1 cellular context compared by ENCODE assay signal in the genomic region with DNA sequence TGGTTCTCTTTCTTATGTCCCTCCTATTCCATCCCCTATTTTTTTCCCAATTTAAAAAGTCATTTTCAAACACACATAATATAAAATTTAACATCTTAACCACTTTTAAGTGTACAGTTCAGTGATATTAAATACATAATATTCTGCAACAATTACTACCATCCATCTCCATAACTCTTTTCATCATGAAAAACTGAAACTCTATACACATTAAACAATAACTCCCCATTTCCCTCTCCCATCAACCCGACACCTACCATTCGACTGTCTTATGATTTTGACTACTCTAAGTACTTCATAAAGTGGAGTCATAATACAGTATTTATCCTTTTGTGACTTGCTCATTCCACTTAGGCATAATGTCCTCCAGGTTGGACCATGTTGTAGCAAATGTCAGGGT.
TF ChIP-seq lines count a peak whose summit lies in the region.

No MANE protein-coding gene starts in this region.

TF ChIP-seq in HEK293, 187 proteins besides CTCF, POLR2A, EP300 and RAD21 (continued from another document):
- TF ChIP-seq, protein P1, sequence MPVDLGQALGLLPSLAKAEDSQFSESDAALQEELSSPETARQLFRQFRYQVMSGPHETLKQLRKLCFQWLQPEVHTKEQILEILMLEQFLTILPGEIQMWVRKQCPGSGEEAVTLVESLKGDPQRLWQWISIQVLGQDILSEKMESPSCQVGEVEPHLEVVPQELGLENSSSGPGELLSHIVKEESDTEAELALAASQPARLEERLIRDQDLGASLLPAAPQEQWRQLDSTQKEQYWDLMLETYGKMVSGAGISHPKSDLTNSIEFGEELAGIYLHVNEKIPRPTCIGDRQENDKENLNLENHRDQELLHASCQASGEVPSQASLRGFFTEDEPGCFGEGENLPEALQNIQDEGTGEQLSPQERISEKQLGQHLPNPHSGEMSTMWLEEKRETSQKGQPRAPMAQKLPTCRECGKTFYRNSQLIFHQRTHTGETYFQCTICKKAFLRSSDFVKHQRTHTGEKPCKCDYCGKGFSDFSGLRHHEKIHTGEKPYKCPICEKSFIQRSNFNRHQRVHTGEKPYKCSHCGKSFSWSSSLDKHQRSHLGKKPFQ (tag by site-specific recombination; IDR thresholded peaks at IDR 0.05), result no peak
